Comparison of ENCODE assay signal across 16 cellular contexts in genomic region chr11:46564459-46564858, GRCh38. TPM values are rescaled to one million over a fixed set of nuclear protein-coding genes. Genes with fewer than 3 reads are reported as not detected.
DNase-seq lines count a peak whose midpoint lies in the region; ATAC-seq, FAIRE-seq and TF ChIP-seq lines count a peak whose summit lies in the region.
"Had no signal": no experiment of that assay in that cellular context is flagged by ENCODE, and none has a peak within 500 bp of the region (broad histone marks: within the 10 kb centered on the region; RNA-seq: fewer than 3 reads in every experiment).

No MANE protein-coding gene starts in this region.

- H2AFZ ChIP-seq in endothelial cell of umbilical vein (ENCODE audit: low read depth, low read length): no peak overlapping the region
- H2AFZ ChIP-seq in smooth muscle cell (ENCODE audit: low read depth): no peak overlapping the region

- CTCF ChIA-PET in endothelial cell of umbilical vein (lab: Charles Lee): interaction anchor here (1.5 to 1.6 kb wide), 3 partner anchors 10 to 29 kb away, joined by 4 to 8 read pairs (median 6); partner anchors contain the start of gene AMBRA1

- H3K4me1 ChIP-seq in endothelial cell of umbilical vein (ENCODE audit: control insufficient read depth, extremely low read depth, insufficient read depth, low read length) (peaks cover 24% of the 10 kb centered on the region), smooth muscle cell (ENCODE audit: low read depth) (no peaks in the 10 kb centered on the region)

- intact Hi-C loops in endothelial cell of umbilical vein (cut with micrococcal nuclease): no loop called here

- peaks cover 0 to 3% of the 10 kb centered on the region in 2 donors for H3K36me3 Mint-ChIP-seq in activated T-cell treated with anti-CD3 and anti-CD28 coated beads, Interleukin-2, amount 50 U/mL, for 72 hours (ENCODE audit: insufficient read depth in 2 of 2)

- no peak overlapping the region for H3K9ac ChIP-seq in endothelial cell of umbilical vein (replicated peaks; ENCODE audit: extremely low read depth, insufficient read depth, low read length)
- no peak overlapping the region for H3K9ac ChIP-seq in smooth muscle cell (ENCODE audit: low read depth)

- H3K27ac ChIP-seq in endothelial cell of umbilical vein (ENCODE audit: insufficient read depth, low read depth, low read length) (no peak overlapping the region), smooth muscle cell (ENCODE audit: low read depth) (peak overlapping the region; percentile 16), brain microvascular endothelial cell (no peak overlapping the region)
- H3K27ac ChIP-seq: heart left ventricle, ovary, spleen had no signal

- no peak for DNase-seq in activated T-cell treated with anti-CD3 and anti-CD28 coated beads, Interleukin-2, amount 50 U/mL, for 72 hours
- DNase-seq in activated T-cell treated with anti-CD3 and anti-CD28 coated beads, Interleukin-2, amount 50 U/mL, for 48 hours: no peak
- DNase-seq in RKO (ENCODE audit: low spot score) (peak; percentile 84), endothelial cell of umbilical vein (ENCODE audit: low read depth, low spot score) (peak; percentile 40), smooth muscle cell (lab: John Stamatoyannopoulos, UW; ENCODE audit: unreplicated experiment) (no peak), brain microvascular endothelial cell (no peak)
- DNase-seq in central memory CD4-positive, alpha-beta T cell: no peak
- no peak for DNase-seq in activated naive CD4-positive, alpha-beta T cell treated with anti-CD3 and anti-CD28 coated beads, Interleukin-2, amount 50 U/mL, for 16 hours
- DNase-seq: activated B cell treated with CpG ODN at 0.5 μM for 24 hours; effector memory CD8-positive, alpha-beta T cell; heart left ventricle; left cardiac atrium; NCI-H446 treated with DMSO at 0.1 percent for 48 hours; ovary; spleen had no signal

- no peaks in the 10 kb centered on the region for H3K27me3 Mint-ChIP-seq in activated T-cell treated with anti-CD3 and anti-CD28 coated beads, Interleukin-2, amount 50 U/mL, for 72 hours (ENCODE audit: low read depth)
- H3K27me3 Mint-ChIP-seq: activated B cell treated with CpG ODN at 0.5 μM for 24 hours; effector memory CD8-positive, alpha-beta T cell; IgD-negative memory B cell had no signal

- POLR2A ChIA-PET in endothelial cell of umbilical vein (lab: Charles Lee): no interaction called here

- H4K20me1 ChIP-seq in endothelial cell of umbilical vein (replicated peaks; ENCODE audit: control insufficient read depth, extremely low read depth, insufficient read depth, low read length) (no peaks in the 10 kb centered on the region), smooth muscle cell (ENCODE audit: low read depth) (peaks cover 97% of the 10 kb centered on the region)

- H3K4me3 ChIP-seq in endothelial cell of umbilical vein (replicated peaks in 1 of 3; ENCODE audit: insufficient read depth in 1 of 3, low read depth in 1 of 3, low read length in 3 of 3) (no peak overlapping the region), smooth muscle cell (no peak overlapping the region), brain microvascular endothelial cell (ENCODE audit: low read depth, low read length) (no peak overlapping the region)
- H3K4me3 ChIP-seq: heart left ventricle, ovary, spleen had no signal

- FAIRE-seq in endothelial cell of umbilical vein (lab: Jason Lieb, UNC): peak; percentile 67

- dilution Hi-C loops in endothelial cell of umbilical vein (cut with MboI; ENCODE audit: extremely low pct_ligation_motif_present, low sequenced_read_pairs): no loop called here

- no peaks in the 10 kb centered on the region for H3K9me1 ChIP-seq in endothelial cell of umbilical vein (replicated peaks; ENCODE audit: control insufficient read depth, extremely low read depth, insufficient read depth, low read length)

- H3K4me2 ChIP-seq in endothelial cell of umbilical vein (ENCODE audit: insufficient read depth, low read length) (no peak overlapping the region), smooth muscle cell (no peak overlapping the region)

- no peaks in the 10 kb centered on the region for H3K27me3 ChIP-seq in endothelial cell of umbilical vein (ENCODE audit: control insufficient read depth in 2 of 2, insufficient read depth in 2 of 2, low read length in 2 of 2)
- no peaks in the 10 kb centered on the region for H3K27me3 ChIP-seq in smooth muscle cell (ENCODE audit: low read depth)
- H3K27me3 ChIP-seq in brain microvascular endothelial cell (replicated peaks): no peaks in the 10 kb centered on the region
- H3K27me3 ChIP-seq: heart left ventricle, ovary, spleen had no signal

- in situ Hi-C loops in brain microvascular endothelial cell (cut with HindIII; ENCODE audit: low pct_ligation_motif_present, low sequenced_read_pairs): no loop called here

- 90% methylated on average over 1 of the region's 1 CpG for WGBS in smooth muscle cell (ENCODE audit: low lambda C conversion rate)

- H3K27ac Mint-ChIP-seq in activated T-cell treated with anti-CD3 and anti-CD28 coated beads, Interleukin-2, amount 50 U/mL, for 72 hours: peak overlapping the region; percentile 82
- H3K27ac Mint-ChIP-seq: activated B cell treated with CpG ODN at 0.5 μM for 24 hours, IgD-negative memory B cell had no signal

- peak; percentile 95 to 96 for ATAC-seq in activated T-cell treated with anti-CD3 and anti-CD28 coated beads, Interleukin-2, amount 50 U/mL, for 72 hours (replicated peaks in 1 of 2)
- ATAC-seq: effector memory CD8-positive, alpha-beta T cell; heart left ventricle had no signal

- H3K79me2 ChIP-seq in endothelial cell of umbilical vein (ENCODE audit: control insufficient read depth, insufficient read depth, low read length): peaks cover 53% of the 10 kb centered on the region
- peaks cover 91% of the 10 kb centered on the region for H3K79me2 ChIP-seq in smooth muscle cell (ENCODE audit: low read depth)

- H3K4me3 Mint-ChIP-seq in activated T-cell treated with anti-CD3 and anti-CD28 coated beads, Interleukin-2, amount 50 U/mL, for 72 hours: no peak overlapping the region
- H3K4me3 Mint-ChIP-seq: activated B cell treated with CpG ODN at 0.5 μM for 24 hours; effector memory CD8-positive, alpha-beta T cell; IgD-negative memory B cell had no signal

- no peaks in the 10 kb centered on the region for H3K36me3 ChIP-seq in endothelial cell of umbilical vein (ENCODE audit: control insufficient read depth in 2 of 2, extremely low read depth in 1 of 2, insufficient read depth in 2 of 2, low read length in 2 of 2)
- H3K36me3 ChIP-seq in smooth muscle cell (ENCODE audit: low read depth): no peaks in the 10 kb centered on the region
- no peaks in the 10 kb centered on the region for H3K36me3 ChIP-seq in brain microvascular endothelial cell (replicated peaks)
- H3K36me3 ChIP-seq: heart left ventricle, ovary, spleen had no signal

- BruUV-seq in endothelial cell of umbilical vein (replicated peaks; lab: Mats Ljungman, UMichigan): no TSS peak

- peaks cover 41% of the 10 kb centered on the region for H3K4me1 Mint-ChIP-seq in activated T-cell treated with anti-CD3 and anti-CD28 coated beads, Interleukin-2, amount 50 U/mL, for 72 hours (ENCODE audit: low read depth)

- no peaks in the 10 kb centered on the region for H3K9me3 ChIP-seq in endothelial cell of umbilical vein (replicated peaks; ENCODE audit: control insufficient read depth, insufficient read depth, low read length)
- no peaks in the 10 kb centered on the region for H3K9me3 ChIP-seq in smooth muscle cell (replicated peaks; ENCODE audit: low read depth)
- H3K9me3 ChIP-seq: heart left ventricle, ovary, spleen had no signal

- H3F3A ChIP-seq in smooth muscle cell (ENCODE audit: low read depth): no peaks in the 10 kb centered on the region

- H3K9me3 Mint-ChIP-seq in activated T-cell treated with anti-CD3 and anti-CD28 coated beads, Interleukin-2, amount 50 U/mL, for 72 hours: no peaks in the 10 kb centered on the region
- H3K9me3 Mint-ChIP-seq: activated B cell treated with CpG ODN at 0.5 μM for 24 hours; effector memory CD8-positive, alpha-beta T cell; IgD-negative memory B cell had no signal

- TF ChIP-seq POLR2A in endothelial cell of umbilical vein (IDR thresholded peaks at IDR 0.05; ENCODE audit: low read depth, low read length): no peak

- no peak for TF ChIP-seq CTCF in endothelial cell of umbilical vein (IDR thresholded peaks at IDR 0.05; ENCODE audit: extremely low read depth in 1 of 2, insufficient read depth in 1 of 2, low read depth in 1 of 2, low read length in 2 of 2)
- TF ChIP-seq CTCF in smooth muscle cell (IDR thresholded peaks at IDR 0.05; ENCODE audit: borderline replicate concordance, insufficient read depth, poor library complexity, severe bottlenecking): no peak
- TF ChIP-seq CTCF in brain microvascular endothelial cell (IDR thresholded peaks at IDR 0.05; ENCODE audit: low read depth, low read length, missing control alignments): no peak

RNA-seq across cellular contexts. Expression of gene AMBRA1, which starts 29.4 kb away (rescaled TPM):
- total RNA-seq in activated T-cell treated with anti-CD3 and anti-CD28 coated beads, Interleukin-2, amount 50 U/mL, for 72 hours: 10 to 100 TPM; 32.2 to 35.2 TPM
- total RNA-seq in endothelial cell of umbilical vein: 26.5 and 32.4 TPM in 2 replicates
- 14.4 and 18.4 TPM in 2 replicates for polyA plus RNA-seq in endothelial cell of umbilical vein
- 13.5 and 13.9 TPM in 2 replicates for polyA plus RNA-seq in endothelial cell of umbilical vein (2011; cell fraction: cytosol; rRNA removed)
- polyA plus RNA-seq in endothelial cell of umbilical vein (2011; cell fraction: nucleus; rRNA removed): 27.4 and 34.0 TPM in 2 replicates
- polyA plus RNA-seq in endothelial cell of umbilical vein (2012): 20.0 and 22.4 TPM in 2 replicates
- polyA minus RNA-seq in endothelial cell of umbilical vein: 64.6 and 68.2 TPM in 2 replicates
- 20.3 TPM for polyA minus RNA-seq in endothelial cell of umbilical vein (2011; cell fraction: cytosol; rRNA and poly(A)+ RNA removed)
- 56.2 and 64.9 TPM in 2 replicates for polyA minus RNA-seq in endothelial cell of umbilical vein (2011; cell fraction: nucleus; rRNA and poly(A)+ RNA removed)
- total RNA-seq in smooth muscle cell: 24.2 and 38.3 TPM in 2 replicates
- polyA plus RNA-seq in smooth muscle cell: 10.3 and 11.5 TPM in 2 replicates

RNA-seq across cellular contexts. Expression of gene HARBI1, which starts 52.6 kb away (rescaled TPM):
- total RNA-seq in activated T-cell treated with anti-CD3 and anti-CD28 coated beads, Interleukin-2, amount 50 U/mL, for 72 hours: 1 to 10 TPM; 4.2 to 7.3 TPM
- total RNA-seq in endothelial cell of umbilical vein (3.2 and 4.7 TPM in 2 replicates), smooth muscle cell (2.5 and 2.9 TPM in 2 replicates)
- polyA plus RNA-seq in endothelial cell of umbilical vein (2.7 and 3.1 TPM in 2 replicates), smooth muscle cell (2.4 and 5.1 TPM in 2 replicates)
- 2.3 and 2.6 TPM in 2 replicates for polyA plus RNA-seq in endothelial cell of umbilical vein (2011; cell fraction: cytosol; rRNA removed)
- polyA plus RNA-seq in endothelial cell of umbilical vein (2011; cell fraction: nucleus; rRNA removed): 2.0 and 2.5 TPM in 2 replicates
- polyA plus RNA-seq in endothelial cell of umbilical vein (2012): 4.9 and 5.3 TPM in 2 replicates
- 5.9 and 6.2 TPM in 2 replicates for polyA minus RNA-seq in endothelial cell of umbilical vein
- polyA minus RNA-seq in endothelial cell of umbilical vein (2011; cell fraction: cytosol; rRNA and poly(A)+ RNA removed): 2.0 TPM
- polyA minus RNA-seq in endothelial cell of umbilical vein (2011; cell fraction: nucleus; rRNA and poly(A)+ RNA removed): 5.6 and 6.6 TPM in 2 replicates

RNA-seq across cellular contexts. Expression of gene ATG13, which starts 52.9 kb away (rescaled TPM):
- total RNA-seq in activated T-cell treated with anti-CD3 and anti-CD28 coated beads, Interleukin-2, amount 50 U/mL, for 72 hours: 10 to 100 TPM; 75.6 to 77.7 TPM
- total RNA-seq in endothelial cell of umbilical vein (66.5 and 67.3 TPM in 2 replicates), smooth muscle cell (60.2 and 96.5 TPM in 2 replicates)
- polyA plus RNA-seq in endothelial cell of umbilical vein (60.1 and 71.0 TPM in 2 replicates), smooth muscle cell (65.6 and 66.3 TPM in 2 replicates)
- polyA plus RNA-seq in endothelial cell of umbilical vein (2011; cell fraction: cytosol; rRNA removed): 51.2 and 56.9 TPM in 2 replicates
- polyA plus RNA-seq in endothelial cell of umbilical vein (2011; cell fraction: nucleus; rRNA removed): 94.3 and 102 TPM in 2 replicates
- 39.0 and 39.7 TPM in 2 replicates for polyA plus RNA-seq in endothelial cell of umbilical vein (2012)
- 82.7 and 117 TPM in 2 replicates for polyA minus RNA-seq in endothelial cell of umbilical vein
- 44.4 TPM for polyA minus RNA-seq in endothelial cell of umbilical vein (2011; cell fraction: cytosol; rRNA and poly(A)+ RNA removed)
- polyA minus RNA-seq in endothelial cell of umbilical vein (2011; cell fraction: nucleus; rRNA and poly(A)+ RNA removed): 63.6 and 70.2 TPM in 2 replicates

Comparison
In these comparisons a context has a peak if more than half of its experiments do, and no peak if none do; other contexts are left out.
1. DNase-seq: peak in RKO (single experiment) and endothelial cell of umbilical vein (single experiment); none in activated T-cell treated with anti-CD3 and anti-CD28 coated beads, Interleukin-2, amount 50 U/mL, for 72 hours (0 of 2), activated T-cell treated with anti-CD3 and anti-CD28 coated beads, Interleukin-2, amount 50 U/mL, for 48 hours (0 of 2), smooth muscle cell (single experiment), central memory CD4-positive, alpha-beta T cell (single experiment), brain microvascular endothelial cell (single experiment) and activated naive CD4-positive, alpha-beta T cell treated with anti-CD3 and anti-CD28 coated beads, Interleukin-2, amount 50 U/mL, for 16 hours (single experiment).